Comparison of ENCODE assay signal across 25 cellular contexts in the genomic region with DNA sequence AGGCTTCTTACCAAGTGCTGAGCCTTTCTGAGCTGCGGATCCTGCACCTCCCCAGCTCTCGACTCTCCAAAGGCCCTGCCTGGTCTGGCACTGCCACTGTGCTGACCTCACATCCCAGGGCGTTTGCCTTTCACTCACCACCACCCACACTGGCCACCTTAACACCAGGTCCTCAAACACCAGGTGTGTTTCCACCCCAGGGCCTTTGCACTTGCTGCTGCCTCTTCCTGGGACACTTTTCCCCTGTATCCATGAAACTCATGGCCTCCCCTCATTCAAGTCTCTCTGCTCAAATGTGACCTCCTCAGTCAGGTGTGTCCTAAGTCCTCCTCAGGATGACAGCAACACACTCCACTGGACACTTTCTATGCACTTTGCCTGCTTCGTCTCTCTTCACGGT. TPM values are rescaled to one million over a fixed set of nuclear protein-coding genes. Genes with fewer than 3 reads are reported as not detected.
"Had no signal": no experiment of that assay in that cellular context is flagged by ENCODE, and none has a peak within 500 bp of the region (broad histone marks: within the 10 kb centered on the region; RNA-seq: fewer than 3 reads in every experiment).

No MANE protein-coding gene starts in this region.

- H3K4me1 Mint-ChIP-seq: IgD-negative memory B cell had no signal

- H3K9ac ChIP-seq: KMS-11 had no signal

- FAIRE-seq: K562, RCC 7860 had no signal

- DNase-seq: Kasumi-1, MM.1S, NCI-H1092 treated with DMSO at 0.1 percent for 48 hours, NCI-H1436, NCI-H187, NCI-H2029, NCI-H2081 treated with DMSO at 0.1 percent for 48 hours, NCI-H2171, NCI-H226, NCI-H446, NCI-H510A, NCI-H524 treated with DMSO at 0.1 percent for 48 hours, NCI-H69, NCI-H774, Right ventricle myocardium superior, RPMI8226, SIG-M5 had no signal

- H3K36me3 ChIP-seq: SJSA1 had no signal

- H3K4me3 Mint-ChIP-seq: IgD-negative memory B cell had no signal

- H3K36me3 Mint-ChIP-seq: IgD-negative memory B cell had no signal

- H3K27ac ChIP-seq: HL-60, KMS-11, SJSA1, SK-N-MC had no signal

- H3K27ac Mint-ChIP-seq: IgD-negative memory B cell had no signal

- H3K27me3 ChIP-seq: SJSA1 had no signal

- H3K4me2 ChIP-seq: KMS-11 had no signal

- H3K27me3 Mint-ChIP-seq: IgD-negative memory B cell had no signal

- H3K4me3 ChIP-seq: K562, SJSA1, SK-N-MC had no signal

RNA-seq across cellular contexts. Expression of a gene that starts 51.4 kb away (rescaled TPM):
- total RNA-seq: K562, M059J had no signal
- polyA plus RNA-seq: IgD-negative memory B cell, K562 had no signal
